ENCODE assay signal across 8 cellular contexts in genomic region chr1:156282479-156283222, GRCh38. TPM values are rescaled to one million over a fixed set of nuclear protein-coding genes. Genes with fewer than 3 reads are reported as not detected.
DNase-seq lines count a peak whose midpoint lies in the region; ATAC-seq and TF ChIP-seq lines count a peak whose summit lies in the region.

Gene SMG5 (minus strand): TSS chr1:156282825. CDS start chr1:156282680, 145 bp downstream.

- no peaks in the 10 kb centered on the region for H3K9me3 ChIP-seq in DOHH2 (ENCODE audit: control insufficient read depth, insufficient read depth, low read length)
- no peaks in the 10 kb centered on the region for H3K9me3 ChIP-seq in naive thymus-derived CD4-positive, alpha-beta T cell (ENCODE audit: control insufficient read depth in 2 of 3, low read length in 3 of 3)

- peak within 1 kb of the TSS; percentile 58 for H3K27ac ChIP-seq in DOHH2 (ENCODE audit: low read depth, low read length)
- peak within 1 kb of the TSS; percentile 92 for H3K27ac ChIP-seq in GM23338 (ENCODE audit: low read depth)
- H3K27ac ChIP-seq in naive thymus-derived CD4-positive, alpha-beta T cell (ENCODE audit: low read depth, low read length) = peak within 1 kb of the TSS; percentile 89

- H3K36me3 Mint-ChIP-seq in GM23338 (ENCODE audit: low read depth) = peaks cover 13% of the 10 kb centered on the region
- peaks cover 0 to 18% (median 8%) of the 10 kb centered on the region in 5 donors for H3K36me3 Mint-ChIP-seq in naive thymus-derived CD4-positive, alpha-beta T cell
- H3K36me3 Mint-ChIP-seq in stimulated activated naive B cell treated with anti-CD40 and anti-IgM and Interleukin-4, amounts not matched to agents 10 μg/mL and 1 μg/mL and 100 μg/mL, for 72 hours = peaks cover 23 to 47% of the 10 kb centered on the region in 2 donors

- H3K4me3 Mint-ChIP-seq in GM23338 = peak within 1 kb of the TSS; percentile 98
- H3K4me3 Mint-ChIP-seq in naive thymus-derived CD4-positive, alpha-beta T cell = peak within 1 kb of the TSS; percentile 85 to 99 (median 94)
- H3K4me3 Mint-ChIP-seq in stimulated activated naive B cell treated with anti-CD40 and anti-IgM and Interleukin-4, amounts not matched to agents 10 μg/mL and 1 μg/mL and 100 μg/mL, for 72 hours = peak within 1 kb of the TSS; percentile 88 to 90

- POLR2A ChIA-PET in naive thymus-derived CD4-positive, alpha-beta T cell (lab: Charles Lee) = interaction anchor here (0.6 to 3.8 kb wide), 19 partner anchors 9 to 600 kb away, joined by 3 to 28 read pairs (median 3); partner anchors contain the start of genes CCT3, GLMP, MEF2D and PMF1

- peaks cover 45% of the 10 kb centered on the region for H3K36me3 ChIP-seq in DOHH2 (ENCODE audit: control insufficient read depth, low read length)
- H3K36me3 ChIP-seq in GM23338 (ENCODE audit: insufficient read depth) = peaks cover 18% of the 10 kb centered on the region
- peaks cover 5 to 19% (median 11%) of the 10 kb centered on the region in 3 experiments for H3K36me3 ChIP-seq in naive thymus-derived CD4-positive, alpha-beta T cell (ENCODE audit: control insufficient read depth in 2 of 3, insufficient read depth in 3 of 3, low read length in 3 of 3)

- peaks cover 65% of the 10 kb centered on the region for H3K79me2 ChIP-seq in DOHH2 (ENCODE audit: control insufficient read depth, low read length)
- peaks cover 44% of the 10 kb centered on the region for H3K79me2 ChIP-seq in GM23338 (replicated peaks; ENCODE audit: insufficient read depth)

- H3K4me2 ChIP-seq in DOHH2 (ENCODE audit: low read length) (peak within 1 kb of the TSS; percentile 99), GM23338 (peak within 1 kb of the TSS; percentile 96)

- H3K4me1 Mint-ChIP-seq in GM23338 = peaks cover 19% of the 10 kb centered on the region
- peaks cover 29 to 51% (median 39%) of the 10 kb centered on the region in 7 donors for H3K4me1 Mint-ChIP-seq in naive thymus-derived CD4-positive, alpha-beta T cell
- peaks cover 25 to 40% of the 10 kb centered on the region in 2 donors for H3K4me1 Mint-ChIP-seq in stimulated activated naive B cell treated with anti-CD40 and anti-IgM and Interleukin-4, amounts not matched to agents 10 μg/mL and 1 μg/mL and 100 μg/mL, for 72 hours

- TF ChIP-seq CTCF in DOHH2 (IDR thresholded peaks at IDR 0.05; ENCODE audit: low read depth, low read length, poor library complexity, severe bottlenecking) = no peak
- TF ChIP-seq CTCF in GM23338 (conservative IDR thresholded peaks at IDR 0.05; ENCODE audit: low read depth in 2 of 2) = no peak

- H4K20me1 ChIP-seq in DOHH2 (ENCODE audit: control insufficient read depth, insufficient read depth, low read depth, low read length) = peaks cover 15% of the 10 kb centered on the region; the same call in 1 of the 2 replicates
- peaks cover 36% of the 10 kb centered on the region for H4K20me1 ChIP-seq in GM23338 (replicated peaks; ENCODE audit: insufficient read depth)

- ATAC-seq in GM23338 = peak; percentile 89
- peak; percentile 95 for ATAC-seq in naive thymus-derived CD4-positive, alpha-beta T cell
- peak; percentile 90 to 94 for ATAC-seq in stimulated activated naive B cell treated with anti-CD40 and anti-IgM and Interleukin-4, amounts not matched to agents 10 μg/mL and 1 μg/mL and 100 μg/mL, for 72 hours (replicated peaks)

- peak; percentile 100 for DNase-seq in GM23338 (ENCODE audit: low spot score)
- peak; percentile 99 for DNase-seq in LHCN-M2 (ENCODE audit: low read depth)
- DNase-seq in RPMI8226 = peak; percentile 100
- DNase-seq in activated T-helper 1 cell treated with anti-CD3 and anti-CD28 coated beads, Interleukin-2, amount 50 U/mL, for 16 hours (ENCODE audit: low read depth in 1 of 2, low spot score in 1 of 2) = peak; percentile 86 to 90
- DNase-seq in fibroblast of gingiva (ENCODE audit: low read depth) = peak; percentile 99
- DNase-seq in naive thymus-derived CD4-positive, alpha-beta T cell = peak; percentile 89 to 98 (median 96)
- peak; percentile 97 for DNase-seq in stimulated activated naive B cell treated with anti-CD40 and anti-IgM and Interleukin-4, amounts not matched to agents 10 μg/mL and 1 μg/mL and 100 μg/mL, for 72 hours

- no peaks in the 10 kb centered on the region for H3K9me2 ChIP-seq in DOHH2 (replicated peaks; ENCODE audit: control insufficient read depth, low read length)
- H3K9me2 ChIP-seq in GM23338 (ENCODE audit: insufficient read depth) = no peaks in the 10 kb centered on the region

- H3K9me3 Mint-ChIP-seq in GM23338 = no peaks in the 10 kb centered on the region
- H3K9me3 Mint-ChIP-seq in naive thymus-derived CD4-positive, alpha-beta T cell = no peaks in the 10 kb centered on the region
- H3K9me3 Mint-ChIP-seq in stimulated activated naive B cell treated with anti-CD40 and anti-IgM and Interleukin-4, amounts not matched to agents 10 μg/mL and 1 μg/mL and 100 μg/mL, for 72 hours = no peaks in the 10 kb centered on the region

- H3K27me3 ChIP-seq in DOHH2 (ENCODE audit: control insufficient read depth, low read length) = no peaks in the 10 kb centered on the region
- no peaks in the 10 kb centered on the region for H3K27me3 ChIP-seq in GM23338 (ENCODE audit: insufficient read depth)
- H3K27me3 ChIP-seq in naive thymus-derived CD4-positive, alpha-beta T cell (ENCODE audit: control insufficient read depth in 2 of 2, insufficient read depth in 2 of 2, low read length in 2 of 2) = no peaks in the 10 kb centered on the region

- intact Hi-C loops in naive thymus-derived CD4-positive, alpha-beta T cell (cut with micrococcal nuclease) = loop anchor here (1.0 to 2.0 kb wide), 12 partner anchors 13 to 485 kb away; partner anchors contain the start of genes GLMP (in 2 of the 2), KHDC4 (in 2 of the 2), LAMTOR2 (in 2 of the 2) and PRCC (in 2 of the 2)

- peak within 1 kb of the TSS; percentile 95 for H2AFZ ChIP-seq in GM23338

- H3K27ac Mint-ChIP-seq in GM23338 = peak within 1 kb of the TSS; percentile 97
- peak within 1 kb of the TSS; percentile 89 to 98 (median 95) for H3K27ac Mint-ChIP-seq in naive thymus-derived CD4-positive, alpha-beta T cell
- peak within 1 kb of the TSS; percentile 97 for H3K27ac Mint-ChIP-seq in stimulated activated naive B cell treated with anti-CD40 and anti-IgM and Interleukin-4, amounts not matched to agents 10 μg/mL and 1 μg/mL and 100 μg/mL, for 72 hours

- H3K4me1 ChIP-seq in DOHH2 (ENCODE audit: control insufficient read depth, low read length) (peaks cover 27% of the 10 kb centered on the region), GM23338 (ENCODE audit: insufficient read depth) (peaks cover 16% of the 10 kb centered on the region)
- H3K4me1 ChIP-seq in naive thymus-derived CD4-positive, alpha-beta T cell (ENCODE audit: control insufficient read depth in 2 of 2, insufficient read depth in 2 of 2, low read length in 2 of 2) = peaks cover 15 to 22% of the 10 kb centered on the region in 2 donors

- H3K27me3 Mint-ChIP-seq in GM23338 (ENCODE audit: insufficient read depth, low read depth, poor library complexity) = peaks cover 16% of the 10 kb centered on the region
- peaks cover 0 to 3% (median 0%) of the 10 kb centered on the region in 5 donors for H3K27me3 Mint-ChIP-seq in naive thymus-derived CD4-positive, alpha-beta T cell
- H3K27me3 Mint-ChIP-seq in stimulated activated naive B cell treated with anti-CD40 and anti-IgM and Interleukin-4, amounts not matched to agents 10 μg/mL and 1 μg/mL and 100 μg/mL, for 72 hours = no peaks in the 10 kb centered on the region

- H3K4me3 ChIP-seq in DOHH2 (ENCODE audit: low read length) (peak within 1 kb of the TSS; percentile 75), GM23338 (peak within 1 kb of the TSS; percentile 83)
- peak within 1 kb of the TSS; percentile 93 for H3K4me3 ChIP-seq in naive thymus-derived CD4-positive, alpha-beta T cell (ENCODE audit: low read length)

- H3F3A ChIP-seq in DOHH2 (ENCODE audit: control insufficient read depth, insufficient read depth) (no peaks in the 10 kb centered on the region), GM23338 (replicated peaks; ENCODE audit: low read depth) (peaks cover 20% of the 10 kb centered on the region; the same call in 1 of the 2 replicates)

- CTCF ChIA-PET in naive thymus-derived CD4-positive, alpha-beta T cell (lab: Charles Lee) = interaction anchor here (0.6 to 1.4 kb wide), 3 partner anchors 37 to 103 kb away, joined by 3 to 5 read pairs (median 3); partner anchors contain the start of genes CCT3 and TSACC

TF ChIP-seq in GM23338, 12 proteins besides CTCF, POLR2A, EP300 and RAD21 (continues in another document):
- TF ChIP-seq STAT1 (IDR thresholded peaks at IDR 0.05; ENCODE audit: unreplicated experiment) (no peak), EZH2 (IDR thresholded peaks at IDR 0.05; ENCODE audit: low read depth, unreplicated experiment) (no peak), JUNB (IDR thresholded peaks at IDR 0.05; ENCODE audit: unreplicated experiment) (no peak), CREB1 (CRISPR knock-in tag; IDR thresholded peaks at IDR 0.05; ENCODE audit: low read depth) (peak; percentile 79), ZNF331 (CRISPR knock-in tag; IDR thresholded peaks at IDR 0.05; ENCODE audit: low read depth) (no peak), EZH2phosphoT487 (IDR thresholded peaks at IDR 0.05; ENCODE audit: unreplicated experiment) (no peak), POLR2AphosphoS5 (IDR thresholded peaks at IDR 0.05; ENCODE audit: low read depth) (peak; percentile 95), ZNF114 (CRISPR knock-in tag; IDR thresholded peaks at IDR 0.05) (no peak)

RNA-seq across cellular contexts. Expression of gene SMG5, which starts in this region (rescaled TPM):
- 109 and 118 TPM in 2 replicates for total RNA-seq in GM23338 (2014; rRNA removed; shearing (Covaris generic))
- polyA plus RNA-seq in GM23338 (2016; fragmentation: Nextera tagmentation; extraction: Ambion mirVana) = 21.3 and 25.9 TPM in 2 replicates
- 66.1 and 74.9 TPM in 2 replicates for total RNA-seq in LHCN-M2 (2014; rRNA removed)
- 45.4 TPM for polyA plus RNA-seq in LHCN-M2 (2012)
- total RNA-seq in naive thymus-derived CD4-positive, alpha-beta T cell = 10 to 100 TPM; 65.7 to 74.0 (median 69.4) TPM
- polyA plus RNA-seq in naive thymus-derived CD4-positive, alpha-beta T cell = 10 to 100 TPM; 14.4 to 38.4 TPM

Comparison
In these comparisons a context has a peak if more than half of its experiments do, and no peak if none do; other contexts are left out.
1. Peak in every context shown above with its lines: DNase-seq, ATAC-seq, H3K4me3 ChIP-seq and H3K27ac ChIP-seq.